Comparison of ENCODE assay signal across 8 cellular contexts in genomic region chr7:1169409-1170368, GRCh38. TPM values are rescaled to one million over a fixed set of nuclear protein-coding genes. Genes with fewer than 3 reads are reported as not detected.
DNase-seq lines count a peak whose midpoint lies in the region; ATAC-seq, FAIRE-seq and TF ChIP-seq lines count a peak whose summit lies in the region.

No MANE protein-coding gene starts in this region.

- H2BK12ac ChIP-seq in mesenchymal stem cell (ENCODE audit: low read length in 2 of 2): no peak overlapping the region

- H4K8ac ChIP-seq in mesenchymal stem cell (ENCODE audit: low read length): no peak overlapping the region

- no peak overlapping the region for H2BK15ac ChIP-seq in mesenchymal stem cell (ENCODE audit: low read depth, poor library complexity, severe bottlenecking)

- no peak overlapping the region for H3K14ac ChIP-seq in mesenchymal stem cell (ENCODE audit: low read length in 2 of 2)

- H3K4me3 ChIP-seq in duodenal mucosa (ENCODE audit: low read depth in 1 of 2, low read length in 2 of 2) (peak overlapping the region; percentile 48 to 60), mesenchymal stem cell (ENCODE audit: insufficient read depth in 1 of 2, low read depth in 1 of 2, low read length in 2 of 2) (peak overlapping the region in 1 of 2 experiments; percentile 76)

- H3K4me1 ChIP-seq in duodenal mucosa (ENCODE audit: control insufficient read depth in 1 of 2, insufficient read depth in 2 of 2, low read length in 2 of 2) (no peaks in the 10 kb centered on the region), mesenchymal stem cell (ENCODE audit: control insufficient read depth, insufficient read depth, low read depth, low read length) (peaks cover 2% of the 10 kb centered on the region)

- no peak overlapping the region for H2AFZ ChIP-seq in mesenchymal stem cell (ENCODE audit: low read depth, low read length)

- TF ChIP-seq CTCF in D721Med (IDR thresholded peaks at IDR 0.05; ENCODE audit: insufficient read depth, missing control alignments): peak; percentile 10

- H4K91ac ChIP-seq in mesenchymal stem cell (ENCODE audit: low read length): no peak overlapping the region

- H3K9ac ChIP-seq in duodenal mucosa (ENCODE audit: low read depth in 1 of 2, low read length in 2 of 2) (peak overlapping the region in 1 of 2 donors; percentile 1), mesenchymal stem cell (ENCODE audit: low read length) (peak overlapping the region; percentile 82)

- H3K27ac ChIP-seq in duodenal mucosa (ENCODE audit: low read depth, low read length) (no peak overlapping the region), mesenchymal stem cell (ENCODE audit: low read length, poor library complexity, severe bottlenecking) (no peak overlapping the region)

- H3K4me2 ChIP-seq in mesenchymal stem cell (ENCODE audit: low read length, poor library complexity, severe bottlenecking): no peak overlapping the region

- H3K23ac ChIP-seq in mesenchymal stem cell (ENCODE audit: low read length in 2 of 2): no peak overlapping the region

- DNase-seq in D721Med (ENCODE audit: insufficient read length, low spot score) (peak; percentile 73), NCI-H345 (lab: John Stamatoyannopoulos, UW) (peak; percentile 88), mesenchymal stem cell (peak; percentile 36), dedifferentiated amniotic fluid mesenchymal stem cell (ENCODE audit: extremely low spot score) (no peak)
- DNase-seq in activated CD4-positive, alpha-beta T cell treated with anti-CD3 and anti-CD28 coated beads, Interleukin-2, amount 50 U/mL, for 4 hours: peak; percentile 63 to 64
- DNase-seq in stimulated activated CD8-positive, alpha-beta memory T cell treated with anti-CD3 and anti-CD28 coated beads, Interleukin-15, amount 100 ng/mL, for 4 hours (ENCODE audit: low read depth in 2 of 2): peak; percentile 73 to 85

- no peak overlapping the region for H3K4ac ChIP-seq in mesenchymal stem cell (ENCODE audit: low read depth in 1 of 2, low read length in 2 of 2)

- no peaks in the 10 kb centered on the region for H3K9me3 ChIP-seq in duodenal mucosa (ENCODE audit: control insufficient read depth in 1 of 2, low read length in 2 of 2)
- no peaks in the 10 kb centered on the region for H3K9me3 ChIP-seq in mesenchymal stem cell (ENCODE audit: control insufficient read depth, low read length)

- no peaks in the 10 kb centered on the region for H3K27me3 ChIP-seq in duodenal mucosa (ENCODE audit: control insufficient read depth in 1 of 2, insufficient read depth in 2 of 2, low read length in 2 of 2)
- H3K27me3 ChIP-seq in mesenchymal stem cell (ENCODE audit: control insufficient read depth in 1 of 2, insufficient read depth in 1 of 2, low read length in 2 of 2): peaks cover 0 to 5% of the 10 kb centered on the region in 2 experiments

- H3K36me3 ChIP-seq in duodenal mucosa (ENCODE audit: control insufficient read depth in 1 of 2, insufficient read depth in 2 of 2, low read length in 2 of 2) (peaks cover 0 to under 1% of the 10 kb centered on the region in 2 donors), mesenchymal stem cell (ENCODE audit: control insufficient read depth in 1 of 2, insufficient read depth in 2 of 2, low read depth in 1 of 2, low read length in 2 of 2) (peaks cover 6 to 7% of the 10 kb centered on the region in 2 experiments)

- no peak overlapping the region for H2BK5ac ChIP-seq in mesenchymal stem cell (ENCODE audit: low read depth, low read length, poor library complexity, severe bottlenecking)

- no peak for FAIRE-seq in D721Med (lab: Jason Lieb, UNC)

- peak; percentile 74 for ATAC-seq in GM21825 (IDR thresholded peaks at IDR 0.05; ENCODE audit: unreplicated experiment)

- H3K18ac ChIP-seq in mesenchymal stem cell (ENCODE audit: low read depth in 1 of 2, low read length in 2 of 2): no peak overlapping the region

- 66% methylated on average over 41 of the region's 43 CpGs for WGBS in mesenchymal stem cell

- no peaks in the 10 kb centered on the region for H3K79me1 ChIP-seq in mesenchymal stem cell (replicated peaks; ENCODE audit: low read length, poor library complexity, severe bottlenecking)

- H2BK120ac ChIP-seq in mesenchymal stem cell (ENCODE audit: low read depth, low read length): no peak overlapping the region

- H2AK5ac ChIP-seq in mesenchymal stem cell (ENCODE audit: low read length, severe bottlenecking): no peak overlapping the region

RNA-seq across cellular contexts. Expression of gene ZFAND2A, which starts 9.7 kb away (rescaled TPM):
- 16.9 TPM for polyA plus RNA-seq in mesenchymal stem cell (2013, experiment 1 of 2)
- polyA plus RNA-seq in mesenchymal stem cell (2013, experiment 2 of 2): 17.7 TPM
